8 cellular contexts compared by ENCODE assay signal in the genomic region with DNA sequence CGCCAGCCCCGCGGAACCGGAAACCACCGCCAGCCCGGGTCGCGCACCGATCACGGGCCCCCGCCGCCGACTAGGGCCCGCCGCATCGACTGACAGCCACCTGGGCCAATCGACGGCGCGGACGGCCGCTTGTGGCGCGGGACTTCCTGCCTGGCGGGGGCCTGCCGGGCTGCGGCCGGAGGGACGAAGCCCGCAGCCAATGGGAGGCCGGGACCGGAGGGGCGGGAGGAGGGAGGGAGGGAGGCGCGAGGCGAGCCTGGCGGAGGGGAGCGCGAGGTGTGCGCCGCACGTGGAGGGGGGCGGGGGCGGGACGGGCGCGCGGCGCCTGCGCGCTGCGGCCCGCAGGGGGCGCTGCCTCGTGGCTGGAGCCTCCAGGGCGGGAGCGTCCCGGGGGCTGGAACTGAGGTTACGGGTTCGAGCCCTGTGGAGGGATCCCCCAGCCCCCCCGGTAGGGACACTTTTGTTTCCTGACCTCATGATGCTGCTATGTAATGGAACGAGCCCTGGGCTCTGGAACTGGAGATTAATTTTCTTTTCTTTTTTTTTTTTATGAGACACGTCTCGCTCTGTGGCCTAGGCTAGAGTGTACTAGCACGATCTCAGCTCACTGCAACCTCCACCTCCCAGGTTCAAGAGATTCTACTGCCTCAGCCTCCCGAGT. TPM values are rescaled to one million over a fixed set of nuclear protein-coding genes. Genes with fewer than 3 reads are reported as not detected.
DNase-seq lines count a peak whose midpoint lies in the region; ATAC-seq and TF ChIP-seq lines count a peak whose summit lies in the region.

A gene with protein sequence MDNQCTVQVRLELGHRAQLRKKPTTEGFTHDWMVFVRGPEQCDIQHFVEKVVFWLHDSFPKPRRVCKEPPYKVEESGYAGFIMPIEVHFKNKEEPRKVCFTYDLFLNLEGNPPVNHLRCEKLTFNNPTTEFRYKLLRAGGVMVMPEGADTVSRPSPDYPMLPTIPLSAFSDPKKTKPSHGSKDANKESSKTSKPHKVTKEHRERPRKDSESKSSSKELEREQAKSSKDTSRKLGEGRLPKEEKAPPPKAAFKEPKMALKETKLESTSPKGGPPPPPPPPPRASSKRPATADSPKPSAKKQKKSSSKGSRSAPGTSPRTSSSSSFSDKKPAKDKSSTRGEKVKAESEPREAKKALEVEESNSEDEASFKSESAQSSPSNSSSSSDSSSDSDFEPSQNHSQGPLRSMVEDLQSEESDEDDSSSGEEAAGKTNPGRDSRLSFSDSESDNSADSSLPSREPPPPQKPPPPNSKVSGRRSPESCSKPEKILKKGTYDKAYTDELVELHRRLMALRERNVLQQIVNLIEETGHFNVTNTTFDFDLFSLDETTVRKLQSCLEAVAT (minus strand): TSS at position 45 of the 661 bp plus-strand sequence. CDS start 191 bp downstream, outside the sequence.

- H3K27me3 ChIP-seq in BLaER1 (no peaks in the 10 kb centered on the region), left lung (no peaks in the 10 kb centered on the region)

- H3K27ac ChIP-seq in BLaER1 (peak within 1 kb of the TSS; percentile 93), left lung (peak within 1 kb of the TSS; percentile 45 to 84)

- H3K4me2 ChIP-seq in BLaER1 = peak within 1 kb of the TSS; percentile 96

- H3K9ac ChIP-seq in BLaER1 = peak within 1 kb of the TSS; percentile 94

- DNase-seq in GM19240 (ENCODE audit: insufficient read length, low spot score) (peak; percentile 100), NCI-H748 (lab: John Stamatoyannopoulos, UW; ENCODE audit: unreplicated experiment) (peak; percentile 93), dedifferentiated amniotic fluid mesenchymal stem cell (ENCODE audit: extremely low spot score) (peak; percentile 94), left lung (peak; percentile 97 to 99)
- peak; percentile 90 for DNase-seq in activated CD4-positive, alpha-beta T cell treated with anti-CD3 and anti-CD28 coated beads, Interleukin-2, amount 50 U/mL, for 1 hour
- DNase-seq in stimulated activated CD4-positive, alpha-beta T cell treated with anti-CD3 and anti-CD28 coated beads, Interleukin-2, amount 100 ng/mL, for 4 hours (ENCODE audit: low read depth) = peak; percentile 94

- H3K36me3 ChIP-seq in BLaER1 (peaks cover 32% of the 10 kb centered on the region), left lung (no peaks in the 10 kb centered on the region)

- H3K4me3 ChIP-seq in BLaER1 (peak within 1 kb of the TSS; percentile 97), left lung (peak within 1 kb of the TSS; percentile 50 to 88)

- peak; percentile 65 to 90 for TF ChIP-seq CTCF in left lung (IDR thresholded peaks at IDR 0.05)

- H4K20me1 ChIP-seq in BLaER1 = peaks cover 43% of the 10 kb centered on the region

- intact Hi-C loops in left lung (cut with DNase I) = loop anchor here in 1 of 2 donors (10.0 kb wide), 1 partner anchor 55 kb away; no protein-coding TSS in a partner anchor

- H3K9me3 ChIP-seq in BLaER1 (peaks cover 28% of the 10 kb centered on the region), left lung (no peaks in the 10 kb centered on the region)

- ATAC-seq in HG03469 (IDR thresholded peaks at IDR 0.05; ENCODE audit: unreplicated experiment) (peak; percentile 78), left lung (peak; percentile 99)

- H3K4me1 ChIP-seq in BLaER1 = peaks cover 40% of the 10 kb centered on the region
- peaks cover 26 to 44% of the 10 kb centered on the region in 2 donors for H3K4me1 ChIP-seq in left lung

RNA-seq across cellular contexts. Expression of the gene that starts here (rescaled TPM):
- total RNA-seq in left lung = 10 to 100 TPM; 69.3 to 71.3 TPM

Comparison
In these comparisons a context has a peak if more than half of its experiments do, and no peak if none do; other contexts are left out.
1. Peak in every context shown above with its lines: DNase-seq, ATAC-seq, H3K4me3 ChIP-seq and H3K27ac ChIP-seq.